9 cellular contexts compared by ENCODE assay signal in the genomic region with DNA sequence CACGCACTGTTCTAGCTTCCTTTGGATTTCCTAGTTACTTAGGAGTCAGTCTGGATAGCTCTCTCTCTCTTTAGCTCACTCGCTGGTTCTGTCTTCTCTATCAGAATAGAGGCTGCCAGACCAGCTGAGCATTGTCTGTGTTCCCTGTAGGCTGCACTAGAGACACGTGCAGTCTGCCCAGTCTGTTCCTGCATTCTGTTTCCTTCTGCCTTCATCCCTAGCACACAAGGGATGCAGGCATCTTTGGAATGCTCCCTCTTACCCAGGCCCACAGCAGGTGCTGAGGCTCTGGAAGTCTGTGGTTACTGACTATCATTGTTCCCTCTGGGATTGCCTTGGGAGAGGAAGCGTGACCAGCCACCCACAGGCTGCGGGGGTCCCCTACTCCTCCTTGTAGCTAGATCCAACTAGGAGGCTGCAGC.
DNase-seq lines count a peak whose midpoint lies in the region; ATAC-seq and TF ChIP-seq lines count a peak whose summit lies in the region.
"Had no signal": no experiment of that assay in that cellular context is flagged by ENCODE, and none has a peak within 500 bp of the region (broad histone marks: within the 10 kb centered on the region; RNA-seq: fewer than 3 reads in every experiment).

No MANE protein-coding gene starts in this region.

- H3K27me3 ChIP-seq in hepatocyte (no peaks in the 10 kb centered on the region), ovary (no peaks in the 10 kb centered on the region), MM.1S (replicated peaks; ENCODE audit: insufficient read depth, low read length) (no peaks in the 10 kb centered on the region)

- POLR2A ChIA-PET in HEK293 (lab: Yijun Ruan, JAX) = no interaction called here

- CTCF ChIA-PET in HEK293 (lab: Yijun Ruan, JAX) = interaction anchor here (0.6 to 0.7 kb wide), 4 partner anchors 244 to 819 kb away, joined by 3 to 4 read pairs (median 3); no protein-coding TSS in a partner anchor

- intact Hi-C loops in ovary (cut with DNase I) = no loop called here

- no peak for ATAC-seq in GM21528 (IDR thresholded peaks at IDR 0.05; ENCODE audit: low FRiP score, unreplicated experiment)
- ATAC-seq: esophagus mucosa had no signal

- WGBS in hepatocyte (ENCODE audit: low lambda C conversion rate, missing lambda C conversion rate) = 27% methylated on average over 5 of the region's 5 CpGs
- 22 to 40% (median 35%) methylated on average over 5 of the region's 5 CpGs for WGBS in ovary, 3 donors

- H4K20me1 ChIP-seq in hepatocyte (ENCODE audit: insufficient read depth, poor library complexity, severe bottlenecking) = no peaks in the 10 kb centered on the region
- H4K20me1 ChIP-seq in MM.1S (ENCODE audit: insufficient read depth, low read length) = no peaks in the 10 kb centered on the region

- H3K9me3 ChIP-seq in HEK293 (ENCODE audit: control insufficient read depth, insufficient read depth, low read depth, low read length) (no peaks in the 10 kb centered on the region), hepatocyte (ENCODE audit: low read depth) (no peaks in the 10 kb centered on the region), ovary (no peaks in the 10 kb centered on the region), MM.1S (replicated peaks; ENCODE audit: insufficient read depth, low read length) (no peaks in the 10 kb centered on the region)

- peak overlapping the region; percentile 2 for H3K4me2 ChIP-seq in hepatocyte
- no peak overlapping the region for H3K4me2 ChIP-seq in MM.1S (ENCODE audit: low read depth, low read length)

- TF ChIP-seq POLR2A in ovary (IDR thresholded peaks at IDR 0.05) = no peak

- H3K79me2 ChIP-seq in hepatocyte (no peaks in the 10 kb centered on the region), MM.1S (ENCODE audit: low read length) (no peaks in the 10 kb centered on the region)

- in situ Hi-C loops in astrocyte of the spinal cord (cut with HindIII; ENCODE audit: low sequenced_read_pairs) = no loop called here

- H2AFZ ChIP-seq in hepatocyte (no peak overlapping the region), MM.1S (ENCODE audit: low read length) (no peak overlapping the region)

- no peaks in the 10 kb centered on the region for H3K4me1 ChIP-seq in HEK293 (ENCODE audit: control insufficient read depth, insufficient read depth, low read length)
- H3K4me1 ChIP-seq in hepatocyte (ENCODE audit: insufficient read depth) = peaks cover 9% of the 10 kb centered on the region
- H3K4me1 ChIP-seq in ovary (ENCODE audit: insufficient read depth) = peaks cover 3% of the 10 kb centered on the region
- no peaks in the 10 kb centered on the region for H3K4me1 ChIP-seq in MM.1S (ENCODE audit: low read length)

- DNase-seq in astrocyte of the spinal cord (ENCODE audit: low read depth, low spot score) = peak; percentile 88
- peak; percentile 62 for DNase-seq in hepatocyte (ENCODE audit: low spot score)
- DNase-seq in ovary = peak in 3 of 5 donors; percentile 32 to 53 (median 51)
- no peak for DNase-seq in MM.1S
- DNase-seq in activated effector memory CD4-positive, alpha-beta T cell treated with Interleukin-2 at 50 U/mL for 16 hours = no peak
- DNase-seq in effector CD4-positive, alpha-beta T cell = no peak

- TF ChIP-seq CTCF in HEK293 (tag by site-specific recombination; IDR thresholded peaks at IDR 0.05) (no peak), astrocyte of the spinal cord (IDR thresholded peaks at IDR 0.05; ENCODE audit: low read depth, low read length) (peak; percentile 54), hepatocyte (IDR thresholded peaks at IDR 0.05; ENCODE audit: poor library complexity) (peak; percentile 44), ovary (IDR thresholded peaks at IDR 0.05) (no peak), MM.1S (IDR thresholded peaks at IDR 0.05; ENCODE audit: low read length) (no peak)

- TF ChIP-seq EP300 in ovary (IDR thresholded peaks at IDR 0.05) = no peak

- no peak overlapping the region for H3K4me3 ChIP-seq in HEK293 (ENCODE audit: low read depth, low read length)
- no peak overlapping the region for H3K4me3 ChIP-seq in astrocyte of the spinal cord (ENCODE audit: low read depth, low read length)
- H3K4me3 ChIP-seq in hepatocyte = no peak overlapping the region
- no peak overlapping the region for H3K4me3 ChIP-seq in ovary
- H3K4me3 ChIP-seq in MM.1S (ENCODE audit: low read length) = no peak overlapping the region

- H3K9ac ChIP-seq in MM.1S (ENCODE audit: low read length) = no peak overlapping the region

- H3K36me3 ChIP-seq in HEK293 (ENCODE audit: control insufficient read depth in 2 of 2, insufficient read depth in 1 of 2, low read length in 2 of 2) (no peaks in the 10 kb centered on the region), hepatocyte (replicated peaks; ENCODE audit: insufficient read depth, low read depth) (no peaks in the 10 kb centered on the region), ovary (no peaks in the 10 kb centered on the region), MM.1S (replicated peaks; ENCODE audit: insufficient read depth, low read length) (no peaks in the 10 kb centered on the region)

- no peak overlapping the region for H3K27ac ChIP-seq in HEK293 (ENCODE audit: extremely low read depth, low read depth, low read length)
- H3K27ac ChIP-seq in hepatocyte = no peak overlapping the region
- H3K27ac ChIP-seq in ovary = no peak overlapping the region
- no peak overlapping the region for H3K27ac ChIP-seq in MM.1S (ENCODE audit: low read length)

- H3F3A ChIP-seq in MM.1S (ENCODE audit: insufficient read depth, low read length) = no peaks in the 10 kb centered on the region

- H3K9me2 ChIP-seq in hepatocyte (replicated peaks; ENCODE audit: insufficient read depth) (no peaks in the 10 kb centered on the region), MM.1S (replicated peaks; ENCODE audit: insufficient read depth, low read length) (no peaks in the 10 kb centered on the region)

TF ChIP-seq in HEK293, 187 proteins besides CTCF, POLR2A, EP300 and RAD21:
- TF ChIP-seq ZNF48 (tag by site-specific recombination; IDR thresholded peaks at IDR 0.05) = no peak
- peak; percentile 38 for TF ChIP-seq ZIC2 (tag by site-specific recombination; IDR thresholded peaks at IDR 0.05)

Comparison
In these comparisons a context has a peak if more than half of its experiments do, and no peak if none do; other contexts are left out.
1. CTCF ChIP-seq: peak in astrocyte of the spinal cord (single experiment) and hepatocyte (single experiment); none in HEK293 (single experiment), ovary (0 of 3) and MM.1S (single experiment).
2. DNase-seq: peak in astrocyte of the spinal cord (single experiment), hepatocyte (single experiment) and ovary (3 of 5); none in MM.1S (single experiment), activated effector memory CD4-positive, alpha-beta T cell treated with Interleukin-2 at 50 U/mL for 16 hours (single experiment) and effector CD4-positive, alpha-beta T cell (single experiment).